In genomic region chr2:88016086-88016947, GRCh38 we compare ENCODE assay signal across 2 cellular contexts.
TF ChIP-seq lines count a peak whose summit lies in the region.

TSS of gene RNU2-63P (minus strand) at chr2:88016547.

TF ChIP-seq in A549, 52 proteins besides CTCF, POLR2A, EP300 and RAD21 (continued from another document):
- TF ChIP-seq, protein P1, sequence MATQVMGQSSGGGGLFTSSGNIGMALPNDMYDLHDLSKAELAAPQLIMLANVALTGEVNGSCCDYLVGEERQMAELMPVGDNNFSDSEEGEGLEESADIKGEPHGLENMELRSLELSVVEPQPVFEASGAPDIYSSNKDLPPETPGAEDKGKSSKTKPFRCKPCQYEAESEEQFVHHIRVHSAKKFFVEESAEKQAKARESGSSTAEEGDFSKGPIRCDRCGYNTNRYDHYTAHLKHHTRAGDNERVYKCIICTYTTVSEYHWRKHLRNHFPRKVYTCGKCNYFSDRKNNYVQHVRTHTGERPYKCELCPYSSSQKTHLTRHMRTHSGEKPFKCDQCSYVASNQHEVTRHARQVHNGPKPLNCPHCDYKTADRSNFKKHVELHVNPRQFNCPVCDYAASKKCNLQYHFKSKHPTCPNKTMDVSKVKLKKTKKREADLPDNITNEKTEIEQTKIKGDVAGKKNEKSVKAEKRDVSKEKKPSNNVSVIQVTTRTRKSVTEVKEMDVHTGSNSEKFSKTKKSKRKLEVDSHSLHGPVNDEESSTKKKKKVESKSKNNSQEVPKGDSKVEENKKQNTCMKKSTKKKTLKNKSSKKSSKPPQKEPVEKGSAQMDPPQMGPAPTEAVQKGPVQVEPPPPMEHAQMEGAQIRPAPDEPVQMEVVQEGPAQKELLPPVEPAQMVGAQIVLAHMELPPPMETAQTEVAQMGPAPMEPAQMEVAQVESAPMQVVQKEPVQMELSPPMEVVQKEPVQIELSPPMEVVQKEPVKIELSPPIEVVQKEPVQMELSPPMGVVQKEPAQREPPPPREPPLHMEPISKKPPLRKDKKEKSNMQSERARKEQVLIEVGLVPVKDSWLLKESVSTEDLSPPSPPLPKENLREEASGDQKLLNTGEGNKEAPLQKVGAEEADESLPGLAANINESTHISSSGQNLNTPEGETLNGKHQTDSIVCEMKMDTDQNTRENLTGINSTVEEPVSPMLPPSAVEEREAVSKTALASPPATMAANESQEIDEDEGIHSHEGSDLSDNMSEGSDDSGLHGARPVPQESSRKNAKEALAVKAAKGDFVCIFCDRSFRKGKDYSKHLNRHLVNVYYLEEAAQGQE (IDR thresholded peaks at IDR 0.05), result peak; percentile 83
- peak; percentile 82; the same call in 1 of the 2 replicates for TF ChIP-seq MAZ (IDR thresholded peaks at IDR 0.05; ENCODE audit: borderline replicate concordance, low read depth, low read length)
- TF ChIP-seq ELK1 (IDR thresholded peaks at IDR 0.05; ENCODE audit: low read depth, low read length), result no peak
- no peak for TF ChIP-seq MAFK (IDR thresholded peaks at IDR 0.05; ENCODE audit: partially characterized antibody)
- TF ChIP-seq FOXS1 (CRISPR knock-in tag; IDR thresholded peaks at IDR 0.05), result peak; percentile 84; the same call in 1 of the 2 replicates
- TF ChIP-seq CBX2 (IDR thresholded peaks at IDR 0.05; ENCODE audit: borderline replicate concordance, low read depth), result no peak

TF ChIP-seq in HepG2, 621 proteins besides CTCF, POLR2A, EP300 and RAD21 (continued from another document and continues in another):
- TF ChIP-seq MEIS1 (CRISPR knock-in tag; IDR thresholded peaks at IDR 0.05; ENCODE audit: borderline replicate concordance), result peak; percentile 62; the same call in 1 of the 2 replicates
- TF ChIP-seq ZBTB34 (CRISPR knock-in tag; IDR thresholded peaks at IDR 0.05), result peak; percentile 47; the same call in 1 of the 2 replicates
- TF ChIP-seq AFF4 (CRISPR knock-in tag; IDR thresholded peaks at IDR 0.05), result peak; percentile 95
- TF ChIP-seq RBM22 (optimal IDR thresholded peaks at IDR 0.05; ENCODE audit: low read length), result peak; percentile 75
- peak; percentile 100 for TF ChIP-seq GTF2F1 (IDR thresholded peaks at IDR 0.05; ENCODE audit: low read length)
- TF ChIP-seq, protein P2, sequence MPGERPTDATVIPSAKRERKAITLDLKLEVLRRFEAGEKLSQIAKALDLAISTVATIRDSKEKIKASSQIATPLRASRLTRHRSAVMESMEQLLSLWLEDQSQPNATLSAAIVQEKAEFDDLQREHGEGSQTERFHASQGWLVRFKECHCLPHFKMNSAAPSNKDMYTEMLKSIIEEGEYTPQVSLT (CRISPR knock-in tag; IDR thresholded peaks at IDR 0.05; ENCODE audit: borderline replicate concordance, low read depth), result 0 out of 2 replicates have a peak, but pooled peaks have one; percentile 69
- 0 out of 2 replicates have a peak, but pooled peaks have one; percentile 3 for TF ChIP-seq HNF4A (CRISPR knock-in tag; IDR thresholded peaks at IDR 0.05)
- TF ChIP-seq HOXD1 (CRISPR knock-in tag; IDR thresholded peaks at IDR 0.05), result 0 out of 2 replicates have a peak, but pooled peaks have one; percentile 16
- peak; percentile 69 for TF ChIP-seq ZNF891 (CRISPR knock-in tag; IDR thresholded peaks at IDR 0.05)
- TF ChIP-seq UBTF (CRISPR knock-in tag; IDR thresholded peaks at IDR 0.05), result no peak
- TF ChIP-seq TBP (CRISPR knock-in tag; IDR thresholded peaks at IDR 0.05), result no peak
- TF ChIP-seq ZFP91 (CRISPR knock-in tag; IDR thresholded peaks at IDR 0.05; ENCODE audit: borderline replicate concordance), result peak; percentile 76; the same call in 1 of the 2 replicates
- 0 out of 2 replicates have a peak, but pooled peaks have one; percentile 66 for TF ChIP-seq ZBTB49 (CRISPR knock-in tag; IDR thresholded peaks at IDR 0.05; ENCODE audit: borderline replicate concordance)
- TF ChIP-seq ZNF619 (CRISPR knock-in tag; IDR thresholded peaks at IDR 0.05), result peak; percentile 63; the same call in 1 of the 2 replicates
- TF ChIP-seq BCL3 (CRISPR knock-in tag; IDR thresholded peaks at IDR 0.05), result peak; percentile 14; the same call in 1 of the 2 replicates
- TF ChIP-seq, protein P3, sequence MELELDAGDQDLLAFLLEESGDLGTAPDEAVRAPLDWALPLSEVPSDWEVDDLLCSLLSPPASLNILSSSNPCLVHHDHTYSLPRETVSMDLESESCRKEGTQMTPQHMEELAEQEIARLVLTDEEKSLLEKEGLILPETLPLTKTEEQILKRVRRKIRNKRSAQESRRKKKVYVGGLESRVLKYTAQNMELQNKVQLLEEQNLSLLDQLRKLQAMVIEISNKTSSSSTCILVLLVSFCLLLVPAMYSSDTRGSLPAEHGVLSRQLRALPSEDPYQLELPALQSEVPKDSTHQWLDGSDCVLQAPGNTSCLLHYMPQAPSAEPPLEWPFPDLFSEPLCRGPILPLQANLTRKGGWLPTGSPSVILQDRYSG (CRISPR knock-in tag; IDR thresholded peaks at IDR 0.05), result peak; percentile 10; the same call in 1 of the 2 replicates
- TF ChIP-seq, protein P4, sequence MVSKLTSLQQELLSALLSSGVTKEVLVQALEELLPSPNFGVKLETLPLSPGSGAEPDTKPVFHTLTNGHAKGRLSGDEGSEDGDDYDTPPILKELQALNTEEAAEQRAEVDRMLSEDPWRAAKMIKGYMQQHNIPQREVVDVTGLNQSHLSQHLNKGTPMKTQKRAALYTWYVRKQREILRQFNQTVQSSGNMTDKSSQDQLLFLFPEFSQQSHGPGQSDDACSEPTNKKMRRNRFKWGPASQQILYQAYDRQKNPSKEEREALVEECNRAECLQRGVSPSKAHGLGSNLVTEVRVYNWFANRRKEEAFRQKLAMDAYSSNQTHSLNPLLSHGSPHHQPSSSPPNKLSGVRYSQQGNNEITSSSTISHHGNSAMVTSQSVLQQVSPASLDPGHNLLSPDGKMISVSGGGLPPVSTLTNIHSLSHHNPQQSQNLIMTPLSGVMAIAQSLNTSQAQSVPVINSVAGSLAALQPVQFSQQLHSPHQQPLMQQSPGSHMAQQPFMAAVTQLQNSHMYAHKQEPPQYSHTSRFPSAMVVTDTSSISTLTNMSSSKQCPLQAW (CRISPR knock-in tag; IDR thresholded peaks at IDR 0.05), result peak; percentile 87; the same call in 1 of the 2 replicates
- TF ChIP-seq, protein P5, sequence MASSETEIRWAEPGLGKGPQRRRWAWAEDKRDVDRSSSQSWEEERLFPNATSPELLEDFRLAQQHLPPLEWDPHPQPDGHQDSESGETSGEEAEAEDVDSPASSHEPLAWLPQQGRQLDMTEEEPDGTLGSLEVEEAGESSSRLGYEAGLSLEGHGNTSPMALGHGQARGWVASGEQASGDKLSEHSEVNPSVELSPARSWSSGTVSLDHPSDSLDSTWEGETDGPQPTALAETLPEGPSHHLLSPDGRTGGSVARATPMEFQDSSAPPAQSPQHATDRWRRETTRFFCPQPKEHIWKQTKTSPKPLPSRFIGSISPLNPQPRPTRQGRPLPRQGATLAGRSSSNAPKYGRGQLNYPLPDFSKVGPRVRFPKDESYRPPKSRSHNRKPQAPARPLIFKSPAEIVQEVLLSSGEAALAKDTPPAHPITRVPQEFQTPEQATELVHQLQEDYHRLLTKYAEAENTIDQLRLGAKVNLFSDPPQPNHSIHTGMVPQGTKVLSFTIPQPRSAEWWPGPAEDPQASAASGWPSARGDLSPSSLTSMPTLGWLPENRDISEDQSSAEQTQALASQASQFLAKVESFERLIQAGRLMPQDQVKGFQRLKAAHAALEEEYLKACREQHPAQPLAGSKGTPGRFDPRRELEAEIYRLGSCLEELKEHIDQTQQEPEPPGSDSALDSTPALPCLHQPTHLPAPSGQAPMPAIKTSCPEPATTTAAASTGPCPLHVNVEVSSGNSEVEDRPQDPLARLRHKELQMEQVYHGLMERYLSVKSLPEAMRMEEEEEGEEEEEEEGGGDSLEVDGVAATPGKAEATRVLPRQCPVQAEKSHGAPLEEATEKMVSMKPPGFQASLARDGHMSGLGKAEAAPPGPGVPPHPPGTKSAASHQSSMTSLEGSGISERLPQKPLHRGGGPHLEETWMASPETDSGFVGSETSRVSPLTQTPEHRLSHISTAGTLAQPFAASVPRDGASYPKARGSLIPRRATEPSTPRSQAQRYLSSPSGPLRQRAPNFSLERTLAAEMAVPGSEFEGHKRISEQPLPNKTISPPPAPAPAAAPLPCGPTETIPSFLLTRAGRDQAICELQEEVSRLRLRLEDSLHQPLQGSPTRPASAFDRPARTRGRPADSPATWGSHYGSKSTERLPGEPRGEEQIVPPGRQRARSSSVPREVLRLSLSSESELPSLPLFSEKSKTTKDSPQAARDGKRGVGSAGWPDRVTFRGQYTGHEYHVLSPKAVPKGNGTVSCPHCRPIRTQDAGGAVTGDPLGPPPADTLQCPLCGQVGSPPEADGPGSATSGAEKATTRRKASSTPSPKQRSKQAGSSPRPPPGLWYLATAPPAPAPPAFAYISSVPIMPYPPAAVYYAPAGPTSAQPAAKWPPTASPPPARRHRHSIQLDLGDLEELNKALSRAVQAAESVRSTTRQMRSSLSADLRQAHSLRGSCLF (CRISPR knock-in tag; IDR thresholded peaks at IDR 0.05; ENCODE audit: borderline replicate concordance), result no peak
